Comparison of ENCODE assay signal across 11 cellular contexts in genomic region chr7:142700924-142701323, GRCh38. TPM values are rescaled to one million over a fixed set of nuclear protein-coding genes. Genes with fewer than 3 reads are reported as not detected.
DNase-seq lines count a peak whose midpoint lies in the region; ATAC-seq and TF ChIP-seq lines count a peak whose summit lies in the region.
"Not testable (repeated sequence)": the region's sequence is repeated elsewhere in the genome, so short reads cannot be mapped to it uniquely, and the experiment has no call there.
"Had no signal": no experiment of that assay in that cellular context is flagged by ENCODE, and none has a peak within 500 bp of the region (broad histone marks: within the 10 kb centered on the region; RNA-seq: fewer than 3 reads in every experiment).

No MANE protein-coding gene starts in this region.

- not testable (repeated sequence) for H3K4me3 Mint-ChIP-seq in CD8-positive, alpha-beta T cell; activated T-cell treated with anti-CD3 and anti-CD28 coated beads, Interleukin-2, amount 50 U/mL, for 24 hours; activated naive CD4-positive, alpha-beta T cell treated with anti-CD3 and anti-CD28 coated beads, Interleukin-2, amount 10 ng/mL, durations not matched to agents 7 days and 5 days
- peak overlapping the region; percentile 26 for H3K4me3 Mint-ChIP-seq in activated CD4-positive, alpha-beta T cell treated with anti-CD3 and anti-CD28 coated beads, Interleukin-2, amount 10 ng/mL, durations not matched to agents 24 days and 14 days
- H3K4me3 Mint-ChIP-seq in central memory CD8-positive, alpha-beta T cell: peak overlapping the region; percentile 49
- H3K4me3 Mint-ChIP-seq in natural killer cell: peak overlapping the region; percentile 0

- H3K27ac ChIP-seq in CD8-positive, alpha-beta T cell (ENCODE audit: low read depth, low read length): not testable (repeated sequence)

- H3K4me1 Mint-ChIP-seq in CD8-positive, alpha-beta T cell (ENCODE audit: low read depth): peaks cover 38% of the 10 kb centered on the region
- H3K4me1 Mint-ChIP-seq in activated CD4-positive, alpha-beta T cell treated with anti-CD3 and anti-CD28 coated beads, Interleukin-2, amount 10 ng/mL, durations not matched to agents 24 days and 14 days: peaks cover 12% of the 10 kb centered on the region
- H3K4me1 Mint-ChIP-seq in activated T-cell treated with anti-CD3 and anti-CD28 coated beads, Interleukin-2, amount 50 U/mL, for 24 hours (ENCODE audit: low read depth): peaks cover 51% of the 10 kb centered on the region
- peaks cover 40% of the 10 kb centered on the region for H3K4me1 Mint-ChIP-seq in activated naive CD4-positive, alpha-beta T cell treated with anti-CD3 and anti-CD28 coated beads, Interleukin-2, amount 10 ng/mL, durations not matched to agents 7 days and 5 days
- H3K4me1 Mint-ChIP-seq in central memory CD8-positive, alpha-beta T cell: peaks cover 33% of the 10 kb centered on the region
- H3K4me1 Mint-ChIP-seq in natural killer cell: peaks cover 27 to 38% of the 10 kb centered on the region in 2 donors

- intact Hi-C loops in CD8-positive, alpha-beta T cell (cut with DNase I, micrococcal nuclease); activated CD4-positive, alpha-beta T cell treated with anti-CD3 and anti-CD28 coated beads, Interleukin-2, amount 10 ng/mL, durations not matched to agents 24 days and 14 days (cut with micrococcal nuclease); natural killer cell (cut with micrococcal nuclease): not testable (repeated sequence)

- peak overlapping the region; percentile 89 for H3K27ac Mint-ChIP-seq in CD8-positive, alpha-beta T cell
- H3K27ac Mint-ChIP-seq in activated CD4-positive, alpha-beta T cell treated with anti-CD3 and anti-CD28 coated beads, Interleukin-2, amount 10 ng/mL, durations not matched to agents 24 days and 14 days: peak overlapping the region; percentile 31
- peak overlapping the region; percentile 73 for H3K27ac Mint-ChIP-seq in activated T-cell treated with anti-CD3 and anti-CD28 coated beads, Interleukin-2, amount 50 U/mL, for 24 hours
- peak overlapping the region; percentile 56 for H3K27ac Mint-ChIP-seq in activated naive CD4-positive, alpha-beta T cell treated with anti-CD3 and anti-CD28 coated beads, Interleukin-2, amount 10 ng/mL, durations not matched to agents 7 days and 5 days
- peak overlapping the region; percentile 70 for H3K27ac Mint-ChIP-seq in central memory CD8-positive, alpha-beta T cell (ENCODE audit: low read depth)
- peak overlapping the region; percentile 53 to 69 for H3K27ac Mint-ChIP-seq in natural killer cell

- not testable (repeated sequence) for H3K36me3 ChIP-seq in CD8-positive, alpha-beta T cell (ENCODE audit: insufficient read depth, low read length)

- not testable (repeated sequence) for H3K9me3 Mint-ChIP-seq in CD8-positive, alpha-beta T cell; activated CD4-positive, alpha-beta T cell treated with anti-CD3 and anti-CD28 coated beads, Interleukin-2, amount 10 ng/mL, durations not matched to agents 24 days and 14 days; activated T-cell treated with anti-CD3 and anti-CD28 coated beads, Interleukin-2, amount 50 U/mL, for 24 hours; activated naive CD4-positive, alpha-beta T cell treated with anti-CD3 and anti-CD28 coated beads, Interleukin-2, amount 10 ng/mL, durations not matched to agents 7 days and 5 days; central memory CD8-positive, alpha-beta T cell; natural killer cell

- not testable (repeated sequence) for H3K27me3 ChIP-seq in CD8-positive, alpha-beta T cell (ENCODE audit: insufficient read depth, low read length)

- not testable (repeated sequence) for TF ChIP-seq CTCF in CD8-positive, alpha-beta T cell (IDR thresholded peaks at IDR 0.05); natural killer cell (IDR thresholded peaks at IDR 0.05)

- POLR2A ChIA-PET in CD8-positive, alpha-beta T cell (lab: Charles Lee): not testable (repeated sequence)

- not testable (repeated sequence) for DNase-seq in CD8-positive, alpha-beta T cell; activated CD4-positive, alpha-beta T cell treated with anti-CD3 and anti-CD28 coated beads, Interleukin-2, amount 10 ng/mL, durations not matched to agents 24 days and 14 days; activated T-cell treated with anti-CD3 and anti-CD28 coated beads, Interleukin-2, amount 50 U/mL, for 24 hours; activated naive CD4-positive, alpha-beta T cell treated with anti-CD3 and anti-CD28 coated beads, Interleukin-2, amount 10 ng/mL, durations not matched to agents 7 days and 5 days; central memory CD8-positive, alpha-beta T cell (ENCODE audit: low spot score in 2 of 2); natural killer cell
- DNase-seq in NCI-H82 treated with DMSO at 0.1 percent for 48 hours (lab: John Stamatoyannopoulos, UW; ENCODE audit: unreplicated experiment): peak; percentile 43

- CTCF ChIA-PET in CD8-positive, alpha-beta T cell (lab: Charles Lee): interaction anchor here (1.5 to 1.6 kb wide), 2 partner anchors 11 to 30 kb away, joined by 3 to 5 read pairs; no protein-coding TSS in a partner anchor
- CTCF ChIA-PET in activated naive CD4-positive, alpha-beta T cell treated with anti-CD3 and anti-CD28 coated beads, Interleukin-2, amount 10 ng/mL, durations not matched to agents 7 days and 5 days (lab: Charles Lee): not testable (repeated sequence)

- H3K9me3 ChIP-seq in CD8-positive, alpha-beta T cell (ENCODE audit: low read length): not testable (repeated sequence)

- peaks cover 11% of the 10 kb centered on the region for H3K4me1 ChIP-seq in CD8-positive, alpha-beta T cell (ENCODE audit: insufficient read depth, low read length)

- not testable (repeated sequence) for ATAC-seq in CD8-positive, alpha-beta T cell
- peak; percentile 46 for ATAC-seq in central memory CD8-positive, alpha-beta T cell (replicated peaks; ENCODE audit: extremely low read depth, poor library complexity, severe bottlenecking)
- peak; percentile 40 to 66 (median 44) for ATAC-seq in natural killer cell

- H3K36me3 Mint-ChIP-seq in CD8-positive, alpha-beta T cell; activated CD4-positive, alpha-beta T cell treated with anti-CD3 and anti-CD28 coated beads, Interleukin-2, amount 10 ng/mL, durations not matched to agents 24 days and 14 days (ENCODE audit: low read depth); activated T-cell treated with anti-CD3 and anti-CD28 coated beads, Interleukin-2, amount 50 U/mL, for 24 hours (ENCODE audit: low read depth); activated naive CD4-positive, alpha-beta T cell treated with anti-CD3 and anti-CD28 coated beads, Interleukin-2, amount 10 ng/mL, durations not matched to agents 7 days and 5 days; central memory CD8-positive, alpha-beta T cell (ENCODE audit: insufficient read depth); natural killer cell: not testable (repeated sequence)

- H3K27me3 Mint-ChIP-seq in CD8-positive, alpha-beta T cell (ENCODE audit: low read depth); activated CD4-positive, alpha-beta T cell treated with anti-CD3 and anti-CD28 coated beads, Interleukin-2, amount 10 ng/mL, durations not matched to agents 24 days and 14 days; activated T-cell treated with anti-CD3 and anti-CD28 coated beads, Interleukin-2, amount 50 U/mL, for 24 hours; activated naive CD4-positive, alpha-beta T cell treated with anti-CD3 and anti-CD28 coated beads, Interleukin-2, amount 10 ng/mL, durations not matched to agents 7 days and 5 days; central memory CD8-positive, alpha-beta T cell; natural killer cell (ENCODE audit: low read depth in 2 of 2): not testable (repeated sequence)

- H3K4me3 ChIP-seq in CD8-positive, alpha-beta T cell (ENCODE audit: low read depth, low read length): not testable (repeated sequence)

RNA-seq across cellular contexts. Expression of gene PRSS1, which starts 48.3 kb away (rescaled TPM):
- total RNA-seq in CD8-positive, alpha-beta T cell: not detected
- not detected in 2 replicates for total RNA-seq in activated CD4-positive, alpha-beta T cell treated with anti-CD3 and anti-CD28 coated beads, Interleukin-2, amount 10 ng/mL, durations not matched to agents 24 days and 14 days
- not detected for total RNA-seq in natural killer cell
- total RNA-seq: H4, Right ventricle myocardium inferior, RPMI7951, SJCRH30 had no signal

Comparison
In these comparisons a context has a peak if more than half of its experiments do, and no peak if none do; other contexts are left out.
1. H3K27ac Mint-ChIP-seq: peak in every context shown above with its lines; median percentile 89 in CD8-positive, alpha-beta T cell; 73 in activated T-cell treated with anti-CD3 and anti-CD28 coated beads, Interleukin-2, amount 50 U/mL, for 24 hours; 70 in central memory CD8-positive, alpha-beta T cell; 61 in natural killer cell; 56 in activated naive CD4-positive, alpha-beta T cell treated with anti-CD3 and anti-CD28 coated beads, Interleukin-2, amount 10 ng/mL, durations not matched to agents 7 days and 5 days; 31 in activated CD4-positive, alpha-beta T cell treated with anti-CD3 and anti-CD28 coated beads, Interleukin-2, amount 10 ng/mL, durations not matched to agents 24 days and 14 days.